In the genomic region with DNA sequence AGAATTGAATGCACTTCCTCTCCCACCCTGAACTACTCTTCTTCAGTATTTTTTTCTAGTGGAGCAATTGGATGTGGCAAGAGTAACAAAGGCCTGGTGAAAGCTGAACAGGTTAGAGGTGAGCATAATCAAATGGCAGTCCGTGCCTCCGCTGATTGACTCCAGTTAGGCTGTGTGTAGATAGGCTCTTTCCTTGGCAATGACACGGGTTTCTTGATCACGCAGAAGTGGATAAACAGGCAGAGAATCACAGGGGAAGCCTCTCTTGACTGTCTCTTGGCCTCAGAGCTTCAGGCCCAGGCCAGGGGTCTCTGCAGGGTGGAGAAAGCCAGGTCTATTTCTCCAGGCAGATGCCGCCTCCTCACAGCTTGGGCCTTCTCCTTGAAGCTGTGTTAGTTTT, we compare ENCODE assay signal across 32 cellular contexts. TPM values are rescaled to one million over a fixed set of nuclear protein-coding genes. Genes with fewer than 3 reads are reported as not detected.
DNase-seq lines count a peak whose midpoint lies in the region; ATAC-seq and TF ChIP-seq lines count a peak whose summit lies in the region.
"Had no signal": no experiment of that assay in that cellular context is flagged by ENCODE, and none has a peak within 500 bp of the region (broad histone marks: within the 10 kb centered on the region; RNA-seq: fewer than 3 reads in every experiment).

No MANE protein-coding gene starts in this region.

- intact Hi-C loops in cardiac septum (cut with DNase I) = no loop called here
- intact Hi-C loops in colonic mucosa (cut with DNase I) = no loop called here

- H3K36me3 Mint-ChIP-seq in progenitor cell of endocrine pancreas (ENCODE audit: insufficient read depth) = no peaks in the 10 kb centered on the region

- no peaks in the 10 kb centered on the region for H3K4me1 Mint-ChIP-seq in progenitor cell of endocrine pancreas (ENCODE audit: low read depth)
- H3K4me1 Mint-ChIP-seq: activated CD4-positive, alpha-beta T cell treated with anti-CD3 and anti-CD28 coated beads for 36 hours; nephron progenitor cell had no signal

- H3K36me3 ChIP-seq in right atrium auricular region = no peaks in the 10 kb centered on the region
- no peaks in the 10 kb centered on the region for H3K36me3 ChIP-seq in colonic mucosa
- H3K36me3 ChIP-seq: gastrocnemius medialis, MG63, ovary, SJCRH30, stomach, tibial artery had no signal

- H3K9me3 ChIP-seq in right atrium auricular region (no peaks in the 10 kb centered on the region), colonic mucosa (no peaks in the 10 kb centered on the region)
- H3K9me3 ChIP-seq: gastrocnemius medialis, MG63, ovary, SJCRH30 had no signal

- no peak overlapping the region for H3K9ac ChIP-seq in colonic mucosa (ENCODE audit: low read depth in 2 of 2, low read length in 2 of 2)
- H3K9ac ChIP-seq: KMS-11 had no signal

- H3K27ac ChIP-seq in right atrium auricular region (no peak overlapping the region), colonic mucosa (no peak overlapping the region)
- H3K27ac ChIP-seq: dorsolateral prefrontal cortex, gastrocnemius medialis, KMS-11, ovary, SJCRH30, stomach, tibial artery had no signal

- TF ChIP-seq CTCF in right atrium auricular region (IDR thresholded peaks at IDR 0.05) (no peak), colonic mucosa (IDR thresholded peaks at IDR 0.05) (no peak), progenitor cell of endocrine pancreas (IDR thresholded peaks at IDR 0.05; ENCODE audit: unreplicated experiment) (no peak)

- no peaks in the 10 kb centered on the region for H3K9me3 Mint-ChIP-seq in progenitor cell of endocrine pancreas (ENCODE audit: low read depth)

- no peak overlapping the region for H3K4me3 ChIP-seq in right atrium auricular region
- no peak overlapping the region for H3K4me3 ChIP-seq in colonic mucosa
- H3K4me3 ChIP-seq: dorsolateral prefrontal cortex, gastrocnemius medialis, lung, MG63, ovary, SJCRH30, stomach, tibial artery had no signal

- DNase-seq in cardiac septum (ENCODE audit: low spot score) (peak; percentile 58), right atrium auricular region (ENCODE audit: low spot score) (no peak), colonic mucosa (peak; percentile 5), mesenteric fat pad (ENCODE audit: low spot score) (peak; percentile 24), NCI-H1694 treated with DMSO at 0.1 percent for 48 hours (lab: John Stamatoyannopoulos, UW) (no peak), progenitor cell of endocrine pancreas (ENCODE audit: low spot score, unreplicated experiment) (no peak)
- DNase-seq: activated CD4-positive, alpha-beta T cell treated with anti-CD3 and anti-CD28 coated beads for 36 hours; activated naive CD4-positive, alpha-beta T cell treated with Interleukin-2 at 50 U/mL for 16 hours; activated T-cell treated with anti-CD3 and anti-CD28 coated beads, Interleukin-2, amount 50 U/mL, for 72 hours; C1 segment of cervical spinal cord; central memory CD4-positive, alpha-beta T cell; DMS79 treated with DMSO at 0.1 percent for 48 hours; gastrocnemius medialis; GDM1; MG63; NCI-H1417 treated with DMSO at 0.1 percent for 48 hours; NCI-H446; NCI-H774; nephron progenitor cell; ovary; SJCRH30; SW 1271; tibial artery had no signal

- no peak overlapping the region for H3K27ac Mint-ChIP-seq in progenitor cell of endocrine pancreas
- H3K27ac Mint-ChIP-seq: activated CD4-positive, alpha-beta T cell treated with anti-CD3 and anti-CD28 coated beads for 36 hours; activated T-cell treated with anti-CD3 and anti-CD28 coated beads, Interleukin-2, amount 50 U/mL, for 72 hours; nephron progenitor cell had no signal

- H3K27me3 ChIP-seq in right atrium auricular region (no peaks in the 10 kb centered on the region), colonic mucosa (no peaks in the 10 kb centered on the region)
- H3K27me3 ChIP-seq: gastrocnemius medialis, MG63, ovary had no signal

- ATAC-seq in GM18520 (IDR thresholded peaks at IDR 0.05; ENCODE audit: unreplicated experiment) = no peak
- ATAC-seq: activated CD4-positive, alpha-beta T cell treated with anti-CD3 and anti-CD28 coated beads for 36 hours; activated T-cell treated with anti-CD3 and anti-CD28 coated beads, Interleukin-2, amount 50 U/mL, for 72 hours; gastrocnemius medialis had no signal

- H3K4me1 ChIP-seq in right atrium auricular region = no peaks in the 10 kb centered on the region
- no peaks in the 10 kb centered on the region for H3K4me1 ChIP-seq in colonic mucosa
- H3K4me1 ChIP-seq: gastrocnemius medialis, SJCRH30, stomach, tibial artery had no signal

- H3K27me3 Mint-ChIP-seq in progenitor cell of endocrine pancreas = peaks cover 39% of the 10 kb centered on the region

- H3K4me3 Mint-ChIP-seq in progenitor cell of endocrine pancreas (ENCODE audit: low read depth) = no peak overlapping the region
- H3K4me3 Mint-ChIP-seq: activated CD4-positive, alpha-beta T cell treated with anti-CD3 and anti-CD28 coated beads for 36 hours; activated T-cell treated with anti-CD3 and anti-CD28 coated beads, Interleukin-2, amount 50 U/mL, for 72 hours; nephron progenitor cell had no signal

RNA-seq across cellular contexts. Expression of a gene that starts 4.2 kb away (rescaled TPM):
- total RNA-seq in cardiac septum = not detected
- total RNA-seq in right atrium auricular region = under 1 TPM in 1 of 2 donors, not detected in 1; 0.31 TPM
- total RNA-seq in colonic mucosa = under 1 TPM in 1 of 2 donors, not detected in 1; 0.69 TPM
- total RNA-seq in mesenteric fat pad = 1.3 TPM
- not detected in 2 replicates for total RNA-seq in progenitor cell of endocrine pancreas
- total RNA-seq: activated CD4-positive, alpha-beta T cell treated with anti-CD3 and anti-CD28 coated beads for 36 hours; activated CD8-positive, alpha-beta memory T cell treated with anti-CD3 and anti-CD28 coated beads for 36 hours; activated T-cell treated with anti-CD3 and anti-CD28 coated beads, Interleukin-2, amount 50 U/mL, for 72 hours; endothelial cell of umbilical vein; fibroblast of lung; RPMI7951; SJCRH30; stomach had no signal

RNA-seq across cellular contexts. Expression of a gene that starts 18.8 kb away (rescaled TPM):
- total RNA-seq in cardiac septum (0.24 TPM), right atrium auricular region (under 1 TPM in 1 of 2 donors, not detected in 1; 0.98 TPM), colonic mucosa (1 to 10 TPM in 1 of 2 donors, under 1 TPM in 1; 0.35 to 1.1 TPM), mesenteric fat pad (4.1 TPM), progenitor cell of endocrine pancreas (not detected in 2 replicates)
- total RNA-seq: activated CD4-positive, alpha-beta T cell treated with anti-CD3 and anti-CD28 coated beads for 36 hours; activated CD8-positive, alpha-beta memory T cell treated with anti-CD3 and anti-CD28 coated beads for 36 hours; endothelial cell of umbilical vein; fibroblast of lung; RPMI7951; SJCRH30 had no signal

RNA-seq across cellular contexts. Expression of a gene that starts 40.2 kb away (rescaled TPM):
- total RNA-seq in cardiac septum = not detected
- total RNA-seq in right atrium auricular region = not detected
- total RNA-seq in colonic mucosa = under 1 TPM in 1 of 2 donors, not detected in 1; 0.45 TPM
- total RNA-seq in mesenteric fat pad = not detected
- total RNA-seq in progenitor cell of endocrine pancreas = not detected in 2 replicates
- total RNA-seq: activated CD4-positive, alpha-beta T cell treated with anti-CD3 and anti-CD28 coated beads for 36 hours; activated CD8-positive, alpha-beta memory T cell treated with anti-CD3 and anti-CD28 coated beads for 36 hours; activated T-cell treated with anti-CD3 and anti-CD28 coated beads, Interleukin-2, amount 50 U/mL, for 72 hours; dorsolateral prefrontal cortex; endothelial cell of umbilical vein; fibroblast of lung; gastrocnemius medialis; ovary; RPMI7951; SJCRH30; stomach had no signal

Comparison
In these comparisons a context has a peak if more than half of its experiments do, and no peak if none do; other contexts are left out.
1. DNase-seq: peak in cardiac septum (single experiment), colonic mucosa (single experiment) and mesenteric fat pad (single experiment); none in right atrium auricular region (single experiment), NCI-H1694 treated with DMSO at 0.1 percent for 48 hours (single experiment) and progenitor cell of endocrine pancreas (single experiment).